ENCODE assay signal across 25 cellular contexts in the genomic region with DNA sequence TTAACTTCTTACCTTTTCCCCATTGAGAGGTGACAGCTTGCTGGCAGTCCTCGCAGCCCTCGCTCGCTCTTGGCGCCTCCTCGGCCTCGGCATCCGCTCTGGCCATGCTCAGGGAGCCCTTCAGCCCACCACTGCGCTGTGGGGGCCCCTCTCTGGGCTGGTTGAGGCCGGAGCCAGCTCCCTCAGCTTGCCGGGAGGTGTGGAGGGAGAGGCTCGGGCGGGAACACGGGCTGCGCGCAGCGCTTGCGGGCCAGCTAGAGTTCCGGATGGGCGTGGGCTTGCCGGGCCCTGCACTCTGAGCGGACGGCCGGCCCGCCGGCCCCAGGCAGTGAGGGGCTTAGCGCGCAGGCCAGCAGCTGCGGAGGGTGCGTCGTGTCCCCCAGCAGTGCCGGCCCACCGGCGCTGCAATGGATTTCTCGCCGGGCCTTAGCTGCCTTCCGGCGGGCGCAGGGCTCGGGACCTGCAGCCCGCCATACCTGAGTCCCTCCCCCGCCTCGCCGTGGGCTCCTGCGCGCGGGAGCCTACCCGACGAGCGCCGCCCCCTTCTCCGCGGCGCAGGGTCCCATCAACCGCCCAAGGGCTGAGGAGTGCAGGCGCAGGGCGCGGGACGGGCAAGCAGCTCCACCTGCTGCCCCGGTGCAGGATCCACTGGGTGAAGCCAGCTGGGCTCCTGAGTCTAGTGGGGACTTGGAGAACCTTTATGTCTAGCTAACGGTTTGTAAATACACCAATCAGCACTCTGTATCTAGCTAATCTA.
"Had no signal": no experiment of that assay in that cellular context is flagged by ENCODE, and none has a peak within 500 bp of the region (broad histone marks: within the 10 kb centered on the region; RNA-seq: fewer than 3 reads in every experiment).

No MANE protein-coding gene starts in this region.

- H3K9me3 ChIP-seq: gastroesophageal sphincter, right lobe of liver, transverse colon had no signal

- H3K36me3 ChIP-seq: brain microvascular endothelial cell, gastroesophageal sphincter, right lobe of liver, transverse colon had no signal

- H3K27me3 ChIP-seq: brain microvascular endothelial cell, dorsolateral prefrontal cortex, gastroesophageal sphincter, hepatocyte, right lobe of liver, transverse colon had no signal

- ATAC-seq: effector memory CD8-positive, alpha-beta T cell; gastroesophageal sphincter; naive thymus-derived CD8-positive, alpha-beta T cell; right lobe of liver; stimulated activated memory B cell treated with anti-CD40 and anti-IgM and Interleukin-4, amounts not matched to agents 10 μg/mL and 1 μg/mL and 100 μg/mL, for 72 hours had no signal

- H3K4me3 ChIP-seq: coronary artery, gastroesophageal sphincter, hepatocyte, right lobe of liver, skin epidermis, transverse colon had no signal

- H3K4me1 ChIP-seq: gastroesophageal sphincter, parathyroid adenoma, right lobe of liver, transverse colon had no signal

- DNase-seq: activated CD4-positive, alpha-beta memory T cell treated with anti-CD3 and anti-CD28 coated beads for 36 hours; activated CD4-positive, alpha-beta T cell treated with anti-CD3 and anti-CD28 coated beads, Interleukin-2, amount 10 ng/mL, durations not matched to agents 24 days and 14 days; activated CD4-positive, CD25-positive, alpha-beta regulatory T cell treated with anti-CD3 and anti-CD28 coated beads, Interleukin-2, amount 50 U/mL, for 72 hours; activated CD8-positive, alpha-beta memory T cell treated with anti-CD3 and anti-CD28 coated beads, Interleukin-2, amount 50 U/mL, for 4 hours; activated effector memory CD4-positive, alpha-beta T cell treated with anti-CD3 and anti-CD28 coated beads, Interleukin-2, amount 50 U/mL, for 16 hours; activated naive CD4-positive, alpha-beta T cell treated with anti-CD3 and anti-CD28 coated beads, Interleukin-2, amount 50 U/mL, for 16 hours; activated T-cell treated with anti-CD3 and anti-CD28 coated beads, Interleukin-2, amount 50 U/mL, for 1 hour; amniotic stem cell; brain microvascular endothelial cell; dorsolateral prefrontal cortex; effector memory CD8-positive, alpha-beta T cell; naive thymus-derived CD8-positive, alpha-beta T cell; occipital lobe; stimulated activated CD4-positive, alpha-beta T cell treated with anti-CD3 and anti-CD28 coated beads, Interleukin-1b, Interleukin-23, amount 100 ng/mL, for 48 hours; stimulated activated CD4-positive, alpha-beta T cell treated with anti-CD3 and anti-CD28 coated beads, Interleukin-4, amount 100 ng/mL, for 4 hours; stimulated activated CD8-positive, alpha-beta memory T cell treated with anti-CD3 and anti-CD28 coated beads, Interleukin-4, amount 100 ng/mL, for 48 hours; T-helper 2 cell; transverse colon had no signal

- H3K27ac ChIP-seq: brain microvascular endothelial cell, coronary artery, dorsolateral prefrontal cortex, gastroesophageal sphincter, hepatocyte, parathyroid adenoma, right lobe of liver, skin epidermis, transverse colon had no signal
